In the genomic region with DNA sequence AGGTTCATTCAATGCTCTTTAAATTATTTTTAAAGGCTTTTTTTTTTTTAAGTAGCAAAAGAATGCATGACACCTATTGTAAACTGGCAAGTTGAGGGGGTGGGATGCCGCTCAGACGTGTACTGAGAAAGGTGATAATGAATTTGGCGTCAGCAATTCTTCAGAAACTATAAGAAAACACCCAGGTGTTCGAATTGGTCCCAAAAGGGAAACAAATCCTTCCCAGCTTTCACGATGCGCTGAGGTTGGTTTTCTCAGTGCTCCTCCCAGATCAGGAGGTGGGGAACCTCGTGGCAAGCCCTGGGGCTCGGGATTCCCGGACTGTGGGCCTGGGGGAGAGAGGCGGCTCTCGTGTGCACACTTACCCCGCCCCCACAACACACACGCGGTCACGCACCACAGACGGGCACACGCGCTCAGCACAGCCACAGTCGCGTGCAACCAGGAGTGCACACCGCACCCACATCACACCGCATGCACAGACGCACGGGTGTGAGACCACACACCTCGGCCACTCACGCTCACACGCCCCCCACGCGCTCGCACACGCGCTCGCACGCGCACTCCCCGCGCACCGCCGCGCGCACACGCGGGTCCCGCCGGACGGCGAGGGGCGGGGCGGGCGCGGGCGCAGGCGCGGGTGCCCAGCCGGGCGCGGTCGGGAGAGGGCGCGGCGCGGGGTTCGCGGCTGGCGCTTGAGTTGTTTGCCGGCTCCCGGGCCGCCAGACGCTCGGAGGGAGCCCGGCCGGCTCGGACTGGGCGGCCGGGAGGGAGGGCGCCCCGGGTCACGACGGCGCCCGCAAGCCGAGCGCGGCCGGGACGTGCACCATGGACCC, we compare ENCODE assay signal across 8 cellular contexts.
DNase-seq lines count a peak whose midpoint lies in the region; ATAC-seq, FAIRE-seq and TF ChIP-seq lines count a peak whose summit lies in the region.

Gene FAM124A, plus strand, starts transcription at position 725 of the 836 bp plus-strand sequence. Its CDS starts 104 bp downstream, at position 829.

- H3K36me3 ChIP-seq in neutrophil = no peaks in the 10 kb centered on the region

- peaks cover 9% of the 10 kb centered on the region in 2 experiments for H3K4me1 ChIP-seq in neutrophil (ENCODE audit: control insufficient read depth in 1 of 2, insufficient read depth in 1 of 2, low read depth in 1 of 2, low read length in 1 of 2)

- ATAC-seq in HG02943 (IDR thresholded peaks at IDR 0.05; ENCODE audit: low read depth, unreplicated experiment) = peak; percentile 64

- no peak for TF ChIP-seq CTCF in neutrophil (IDR thresholded peaks at IDR 0.05)

- peak within 1 kb of the TSS; percentile 18 to 41 for H3K4me3 ChIP-seq in neutrophil (ENCODE audit: low read depth in 1 of 2, low read length in 1 of 2)

- peaks cover 78% of the 10 kb centered on the region for H3K27me3 ChIP-seq in neutrophil

- peak; percentile 91 for FAIRE-seq in urothelium cell line (lab: Jason Lieb, UNC)

- DNase-seq in NCI-H82 (lab: John Stamatoyannopoulos, UW) (peak; percentile 82), NCI-H82 treated with DMSO at 0.1 percent for 48 hours (lab: John Stamatoyannopoulos, UW; ENCODE audit: unreplicated experiment) (no peak), NOMO-1 (lab: John Stamatoyannopoulos, UW; ENCODE audit: unreplicated experiment in 2 of 2) (peak; percentile 28 to 82), globus pallidus (ENCODE audit: low spot score) (peak; percentile 72), urothelium cell line (ENCODE audit: low spot score) (peak; percentile 70)
- peak; percentile 48 for DNase-seq in activated naive CD4-positive, alpha-beta T cell treated with Interleukin-2 at 50 U/mL for 16 hours

- no peaks in the 10 kb centered on the region for H3K9me3 ChIP-seq in neutrophil

- H3K27ac ChIP-seq in neutrophil = no peak within 1 kb of the TSS
